In genomic region chr2:47073217-47073616, GRCh38 we compare ENCODE assay signal across 12 cellular contexts.
DNase-seq lines count a peak whose midpoint lies in the region; ATAC-seq, FAIRE-seq and TF ChIP-seq lines count a peak whose summit lies in the region.
"Had no signal": no experiment of that assay in that cellular context is flagged by ENCODE, and none has a peak within 500 bp of the region (broad histone marks: within the 10 kb centered on the region; RNA-seq: fewer than 3 reads in every experiment).

No MANE protein-coding gene starts in this region.

- peak overlapping the region in 2 of 3 donors; percentile 18 to 57 for H3K27ac Mint-ChIP-seq in CD4-positive, CD25-positive, alpha-beta regulatory T cell
- H3K27ac Mint-ChIP-seq in activated B cell treated with CpG ODN at 0.5 μM for 24 hours: peak overlapping the region; percentile 96

- H3K9me3 ChIP-seq in CD4-positive, CD25-positive, alpha-beta regulatory T cell (ENCODE audit: control insufficient read depth in 2 of 2, low read length in 2 of 2): no peaks in the 10 kb centered on the region
- H3K9me3 ChIP-seq in kidney (ENCODE audit: control insufficient read depth in 1 of 2, low read length in 2 of 2) (no peaks in the 10 kb centered on the region), skeletal muscle satellite cell (replicated peaks; ENCODE audit: low read length) (no peaks in the 10 kb centered on the region), PC-3 (ENCODE audit: low read length) (no peaks in the 10 kb centered on the region)

- H3K4me3 Mint-ChIP-seq in CD4-positive, CD25-positive, alpha-beta regulatory T cell: no peak overlapping the region
- H3K4me3 Mint-ChIP-seq in activated B cell treated with CpG ODN at 0.5 μM for 24 hours: peak overlapping the region; percentile 70

- H3K9ac ChIP-seq in kidney (ENCODE audit: low read length in 2 of 2) (no peak overlapping the region), skeletal muscle satellite cell (ENCODE audit: low read depth, low read length) (peak overlapping the region; percentile 96), PC-3 (ENCODE audit: low read length) (no peak overlapping the region)

- H3F3A ChIP-seq in PC-3 (ENCODE audit: low read length, unreplicated experiment): no peaks in the 10 kb centered on the region

- H3K4me2 ChIP-seq in skeletal muscle satellite cell (ENCODE audit: low read length) (no peak overlapping the region), PC-3 (ENCODE audit: low read length) (no peak overlapping the region)

- no peaks in the 10 kb centered on the region for H3K27me3 ChIP-seq in CD4-positive, CD25-positive, alpha-beta regulatory T cell (ENCODE audit: control insufficient read depth, insufficient read depth, low read length)
- H3K27me3 ChIP-seq in skeletal muscle satellite cell (ENCODE audit: control insufficient read depth, insufficient read depth, low read length) (no peaks in the 10 kb centered on the region), PC-3 (ENCODE audit: low read length) (no peaks in the 10 kb centered on the region)

- H4K20me1 ChIP-seq in PC-3 (ENCODE audit: low read length): no peaks in the 10 kb centered on the region

- H3K27me3 Mint-ChIP-seq in CD4-positive, CD25-positive, alpha-beta regulatory T cell: no peaks in the 10 kb centered on the region
- no peaks in the 10 kb centered on the region for H3K27me3 Mint-ChIP-seq in activated B cell treated with CpG ODN at 0.5 μM for 24 hours

- no peak for TF ChIP-seq CTCF in activated B cell treated with CpG ODN at 0.5 μM for 24 hours (IDR thresholded peaks at IDR 0.05)
- TF ChIP-seq CTCF in kidney (IDR thresholded peaks at IDR 0.05; ENCODE audit: borderline replicate concordance, extremely low read depth, insufficient read depth): no peak
- TF ChIP-seq CTCF in PC-3 (conservative IDR thresholded peaks at IDR 0.05; ENCODE audit: low read depth, low read length): no peak

- FAIRE-seq in kidney (lab: Jason Lieb, UNC): no peak
- FAIRE-seq: H54 had no signal

- no peaks in the 10 kb centered on the region for H3K9me2 ChIP-seq in PC-3 (replicated peaks; ENCODE audit: low read length)

- H3K4me1 ChIP-seq in CD4-positive, CD25-positive, alpha-beta regulatory T cell (ENCODE audit: control insufficient read depth, insufficient read depth, low read length, poor library complexity, severe bottlenecking): peaks cover 34% of the 10 kb centered on the region
- H3K4me1 ChIP-seq in kidney (ENCODE audit: control insufficient read depth in 1 of 2, insufficient read depth in 1 of 2, low read depth in 1 of 2, low read length in 2 of 2): peaks cover 32 to 51% of the 10 kb centered on the region in 2 donors
- peaks cover 80% of the 10 kb centered on the region for H3K4me1 ChIP-seq in skeletal muscle satellite cell (ENCODE audit: control insufficient read depth, insufficient read depth, low read length)
- peaks cover 63% of the 10 kb centered on the region for H3K4me1 ChIP-seq in PC-3 (ENCODE audit: insufficient read depth, low read length)

- H3K36me3 ChIP-seq in CD4-positive, CD25-positive, alpha-beta regulatory T cell (ENCODE audit: control insufficient read depth, insufficient read depth, low read length): peaks cover 13% of the 10 kb centered on the region
- H3K36me3 ChIP-seq in kidney (ENCODE audit: control insufficient read depth in 1 of 2, insufficient read depth in 2 of 2, low read length in 2 of 2): no peaks in the 10 kb centered on the region
- peaks cover 10% of the 10 kb centered on the region for H3K36me3 ChIP-seq in skeletal muscle satellite cell (ENCODE audit: insufficient read depth, low read length)
- H3K36me3 ChIP-seq in PC-3 (ENCODE audit: low read depth, low read length): no peaks in the 10 kb centered on the region

- ATAC-seq in CD4-positive, CD25-positive, alpha-beta regulatory T cell (ENCODE audit: low read depth in 2 of 2): no peak
- ATAC-seq in activated B cell treated with CpG ODN at 0.5 μM for 24 hours (ENCODE audit: low read depth) (no peak), GM21423 (IDR thresholded peaks at IDR 0.05; ENCODE audit: unreplicated experiment) (no peak), HG03045 (IDR thresholded peaks at IDR 0.05; ENCODE audit: unreplicated experiment) (no peak), PC-3 (no peak)

- CTCF ChIA-PET in activated B cell treated with CpG ODN at 0.5 μM for 24 hours (lab: Charles Lee): interaction anchor here (1.3 kb wide), 1 partner anchor 250 kb away, joined by 4 read pairs; no protein-coding TSS in a partner anchor
- CTCF ChIA-PET in PC-3 (lab: Charles Lee): no interaction called here

- H3K9me3 Mint-ChIP-seq in CD4-positive, CD25-positive, alpha-beta regulatory T cell: no peaks in the 10 kb centered on the region
- no peaks in the 10 kb centered on the region for H3K9me3 Mint-ChIP-seq in activated B cell treated with CpG ODN at 0.5 μM for 24 hours

- peaks cover 20% of the 10 kb centered on the region for H3K36me3 Mint-ChIP-seq in CD4-positive, CD25-positive, alpha-beta regulatory T cell
- peaks cover 66% of the 10 kb centered on the region for H3K36me3 Mint-ChIP-seq in activated B cell treated with CpG ODN at 0.5 μM for 24 hours (ENCODE audit: low read depth)

- DNase-seq in CD4-positive, CD25-positive, alpha-beta regulatory T cell: no peak
- DNase-seq in activated B cell treated with CpG ODN at 0.5 μM for 24 hours (no peak), kidney (no peak), PC-3 (no peak), AG20443 (ENCODE audit: low spot score) (no peak)
- DNase-seq: activated effector memory CD4-positive, alpha-beta T cell treated with Interleukin-2 at 50 U/mL for 16 hours; NCI-H1092 treated with DMSO at 0.1 percent for 48 hours had no signal

- intact Hi-C loops in activated B cell treated with CpG ODN at 0.5 μM for 24 hours (cut with micrococcal nuclease) (no loop called here), kidney (cut with DNase I) (no loop called here), PC-3 (cut with micrococcal nuclease) (no loop called here)

- no peak overlapping the region for H2AFZ ChIP-seq in PC-3 (ENCODE audit: low read length)

- H3K79me2 ChIP-seq in PC-3 (ENCODE audit: low read length): no peaks in the 10 kb centered on the region

- H3K4me3 ChIP-seq in CD4-positive, CD25-positive, alpha-beta regulatory T cell (ENCODE audit: low read depth, low read length): no peak overlapping the region
- H3K4me3 ChIP-seq in kidney (ENCODE audit: low read length in 2 of 2) (no peak overlapping the region), skeletal muscle satellite cell (ENCODE audit: low read length) (no peak overlapping the region), PC-3 (ENCODE audit: low read length) (no peak overlapping the region)

- POLR2A ChIA-PET in activated B cell treated with CpG ODN at 0.5 μM for 24 hours (lab: Charles Lee) (interaction anchor here (1.4 kb wide), 1 partner anchor 15 kb away, joined by 4 read pairs; no protein-coding TSS in a partner anchor), PC-3 (lab: Charles Lee; ENCODE audit: unreplicated experiment) (interaction anchor here (0.5 kb wide), 1 partner anchor 18 kb away, joined by 3 read pairs; no protein-coding TSS in a partner anchor)

- no TSS peak for BruUV-seq in PC-3 (replicated peaks; lab: Mats Ljungman, UMichigan)

- H3K4me1 Mint-ChIP-seq in CD4-positive, CD25-positive, alpha-beta regulatory T cell: peaks cover 0 to 25% (median 14%) of the 10 kb centered on the region in 4 donors
- peaks cover 65% of the 10 kb centered on the region for H3K4me1 Mint-ChIP-seq in activated B cell treated with CpG ODN at 0.5 μM for 24 hours

- H3K27ac ChIP-seq in CD4-positive, CD25-positive, alpha-beta regulatory T cell (ENCODE audit: insufficient read depth, low read length, poor library complexity, severe bottlenecking): no peak overlapping the region
- H3K27ac ChIP-seq in kidney (ENCODE audit: low read depth in 2 of 2, low read length in 2 of 2) (peak overlapping the region; percentile 81 to 95), PC-3 (ENCODE audit: low read length) (no peak overlapping the region)
- H3K27ac ChIP-seq: epithelial cell of prostate had no signal

Comparison
In these comparisons a context has a peak if more than half of its experiments do, and no peak if none do; other contexts are left out.
1. H3K27ac ChIP-seq: peak in kidney (2 of 2); none in CD4-positive, CD25-positive, alpha-beta regulatory T cell (single experiment) and PC-3 (single experiment).